ENCODE assay signal across 31 cellular contexts in the genomic region with DNA sequence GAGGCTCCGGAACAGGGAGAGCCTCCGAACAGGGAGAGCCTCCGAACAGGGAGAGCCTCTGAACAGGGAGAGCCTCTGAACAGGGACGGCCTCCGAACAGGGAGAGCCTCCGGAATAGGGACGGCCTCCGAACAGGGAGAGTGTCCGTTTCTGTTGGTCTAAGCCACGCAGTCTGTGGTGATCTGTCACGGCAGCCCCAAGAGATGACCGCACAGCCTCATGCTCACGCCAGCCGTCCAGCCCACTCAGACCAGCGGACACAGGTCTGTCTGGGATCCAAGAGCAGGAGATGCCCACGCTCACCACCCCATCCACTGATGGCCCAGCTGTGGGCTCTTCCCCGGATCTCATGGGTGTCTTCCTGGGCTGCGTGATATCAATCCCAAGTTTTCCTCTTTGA. TPM values are rescaled to one million over a fixed set of nuclear protein-coding genes. Genes with fewer than 3 reads are reported as not detected.
"Had no signal": no experiment of that assay in that cellular context is flagged by ENCODE, and none has a peak within 500 bp of the region (broad histone marks: within the 10 kb centered on the region; RNA-seq: fewer than 3 reads in every experiment).

No MANE protein-coding gene starts in this region.

- H3K36me3 Mint-ChIP-seq: mesothelial cell of epicardium, naive B cell had no signal

- H3K27me3 ChIP-seq: neutrophil, right lobe of liver, testis, thyroid gland, upper lobe of left lung, vagina had no signal

- H3K36me3 ChIP-seq: left lung, neutrophil, right atrium auricular region, right lobe of liver, stomach, thyroid gland, transverse colon, upper lobe of left lung, vagina had no signal

- DNase-seq: islet precursor cell; kidney glomerular epithelial cell; left colon; mesendoderm; naive B cell; occipital lobe; stimulated activated CD4-positive, alpha-beta T cell treated with anti-CD3 and anti-CD28 coated beads, Interleukin-12 subunit alpha, Interleukin-12 subunit beta, amount 100 ng/mL, for 4 hours; stimulated activated CD4-positive, alpha-beta T cell treated with anti-CD3 and anti-CD28 coated beads, Interleukin-15, amount 100 ng/mL, for 24 hours; stimulated activated CD4-positive, alpha-beta T cell treated with anti-CD3 and anti-CD28 coated beads, Interleukin-2, amount 100 ng/mL, for 24 hours; stimulated activated CD4-positive, alpha-beta T cell treated with anti-CD3 and anti-CD28 coated beads, Interleukin-4, amount 100 ng/mL, for 1 hour; stimulated activated naive B cell treated with anti-CD40 and anti-IgM and Interleukin-4, amounts not matched to agents 10 μg/mL and 1 μg/mL and 100 μg/mL, for 72 hours; stimulated activated naive CD8-positive, alpha-beta T cell treated with anti-CD3 and anti-CD28 coated beads, Interleukin-15, Interleukin-2, amounts not matched to agents 100 U/mL and 50 U/mL, for 24 hours; stomach; testis; transverse colon had no signal

- ATAC-seq: left colon; left lung; right lobe of liver; stimulated activated naive B cell treated with anti-CD40 and anti-IgM and Interleukin-4, amounts not matched to agents 10 μg/mL and 1 μg/mL and 100 μg/mL, for 72 hours; stimulated activated naive CD8-positive, alpha-beta T cell treated with anti-CD3 and anti-CD28 coated beads, Interleukin-15, Interleukin-2, amounts not matched to agents 100 U/mL and 50 U/mL, for 24 hours had no signal

- H3K27ac ChIP-seq: hepatocyte, left lung, neutrophil, parathyroid adenoma, right atrium auricular region, right lobe of liver, stomach, testis, thyroid gland, transverse colon, upper lobe of left lung, vagina had no signal

- H3K9me3 ChIP-seq: left lung, neutrophil, right atrium auricular region, right lobe of liver, stomach, testis, thyroid gland, transverse colon, upper lobe of left lung, vagina had no signal

- H3K9me3 Mint-ChIP-seq: mesothelial cell of epicardium, nephron, neural crest cell had no signal

- H3K4me3 ChIP-seq: hepatocyte, left lung, lung, right atrium auricular region, right lobe of liver, smooth muscle cell, stomach, testis, thyroid gland, transverse colon, upper lobe of left lung, vagina had no signal

- H3K27ac Mint-ChIP-seq: mesothelial cell of epicardium; naive B cell; nephron; progenitor cell of endocrine pancreas; stimulated activated naive B cell treated with anti-CD40 and anti-IgM and Interleukin-4, amounts not matched to agents 10 μg/mL and 1 μg/mL and 100 μg/mL, for 72 hours had no signal

- H3K4me1 ChIP-seq: left lung, right atrium auricular region, right lobe of liver, stomach, testis, thyroid gland, transverse colon, upper lobe of left lung, vagina had no signal

- H3K4me1 Mint-ChIP-seq: neural crest cell had no signal

- H3K4me3 Mint-ChIP-seq: mesothelial cell of epicardium; naive B cell; nephron; neural crest cell; stimulated activated naive B cell treated with anti-CD40 and anti-IgM and Interleukin-4, amounts not matched to agents 10 μg/mL and 1 μg/mL and 100 μg/mL, for 72 hours had no signal

RNA-seq across cellular contexts. Expression of a gene that starts 33.3 kb away (rescaled TPM):
- total RNA-seq: osteocyte, right lobe of liver, smooth muscle cell had no signal
